8 cellular contexts compared by ENCODE assay signal in genomic region chr13:73060251-73061160, GRCh38. TPM values are rescaled to one million over a fixed set of nuclear protein-coding genes. Genes with fewer than 3 reads are reported as not detected.
DNase-seq lines count a peak whose midpoint lies in the region; ATAC-seq and TF ChIP-seq lines count a peak whose summit lies in the region.

No MANE protein-coding gene starts in this region.

- ATAC-seq in activated CD8-positive, alpha-beta T cell treated with anti-CD3 and anti-CD28 coated beads, Interleukin-2, amount 10 ng/mL, durations not matched to agents 7 days and 5 days: no peak

- peaks cover 0 to 17% (median 2%) of the 10 kb centered on the region in 7 donors for H3K9me3 Mint-ChIP-seq in CD14-positive monocyte
- H3K9me3 Mint-ChIP-seq in activated CD8-positive, alpha-beta T cell treated with anti-CD3 and anti-CD28 coated beads, Interleukin-2, amount 10 ng/mL, durations not matched to agents 7 days and 5 days (ENCODE audit: insufficient read depth): no peaks in the 10 kb centered on the region

- H3K36me3 Mint-ChIP-seq in CD14-positive monocyte: peaks cover 15 to 22% of the 10 kb centered on the region in 2 donors
- H3K36me3 Mint-ChIP-seq in activated CD8-positive, alpha-beta T cell treated with anti-CD3 and anti-CD28 coated beads, Interleukin-2, amount 10 ng/mL, durations not matched to agents 7 days and 5 days (ENCODE audit: low read depth): peaks cover 20% of the 10 kb centered on the region

- peak overlapping the region; percentile 86 to 92 for H3K4me3 Mint-ChIP-seq in CD14-positive monocyte
- H3K4me3 Mint-ChIP-seq in activated CD8-positive, alpha-beta T cell treated with anti-CD3 and anti-CD28 coated beads, Interleukin-2, amount 10 ng/mL, durations not matched to agents 7 days and 5 days: peak overlapping the region; percentile 82

- H3K27ac Mint-ChIP-seq in CD14-positive monocyte: peak overlapping the region in 3 of 7 donors; percentile 12 to 86 (median 32)
- no peak overlapping the region for H3K27ac Mint-ChIP-seq in activated CD8-positive, alpha-beta T cell treated with anti-CD3 and anti-CD28 coated beads, Interleukin-2, amount 10 ng/mL, durations not matched to agents 7 days and 5 days

- DNase-seq in CD14-positive monocyte (ENCODE audit: low spot score): no peak
- peak; percentile 11 for DNase-seq in HK-2 (ENCODE audit: unreplicated experiment)
- no peak for DNase-seq in activated CD8-positive, alpha-beta T cell treated with anti-CD3 and anti-CD28 coated beads, Interleukin-2, amount 10 ng/mL, durations not matched to agents 7 days and 5 days
- DNase-seq in head of caudate nucleus: peak in 31 of 42 donors; percentile 4 to 72 (median 37)
- DNase-seq in renal cortical epithelial cell (ENCODE audit: low read depth): peak; percentile 64
- no peak for DNase-seq in NAMALWA (ENCODE audit: low spot score)
- no peak for DNase-seq in NOMO-1 treated with DMSO at 0.1 percent for 48 hours (lab: John Stamatoyannopoulos, UW; ENCODE audit: unreplicated experiment)
- DNase-seq in GOT3 (lab: John Stamatoyannopoulos, UW): no peak

- no peak for TF ChIP-seq CTCF in CD14-positive monocyte (IDR thresholded peaks at IDR 0.05)

- POLR2A ChIA-PET in activated CD8-positive, alpha-beta T cell treated with anti-CD3 and anti-CD28 coated beads, Interleukin-2, amount 10 ng/mL, durations not matched to agents 7 days and 5 days (lab: Charles Lee): interaction anchor here (0.7 kb wide), 1 partner anchor 191 kb away, joined by 3 read pairs; no protein-coding TSS in a partner anchor

- CTCF ChIA-PET in activated CD8-positive, alpha-beta T cell treated with anti-CD3 and anti-CD28 coated beads, Interleukin-2, amount 10 ng/mL, durations not matched to agents 7 days and 5 days (lab: Charles Lee): interaction anchor here (1.0 to 2.5 kb wide), 3 partner anchors 9 to 221 kb away, joined by 3 to 11 read pairs (median 4); no protein-coding TSS in a partner anchor

- H3K4me1 Mint-ChIP-seq in CD14-positive monocyte: peaks cover 23% of the 10 kb centered on the region
- peaks cover 23% of the 10 kb centered on the region for H3K4me1 Mint-ChIP-seq in activated CD8-positive, alpha-beta T cell treated with anti-CD3 and anti-CD28 coated beads, Interleukin-2, amount 10 ng/mL, durations not matched to agents 7 days and 5 days (ENCODE audit: low read depth)

- H3K27me3 Mint-ChIP-seq in CD14-positive monocyte (ENCODE audit: low read depth in 3 of 3): peaks cover 41 to 55% (median 48%) of the 10 kb centered on the region in 3 donors
- H3K27me3 Mint-ChIP-seq in activated CD8-positive, alpha-beta T cell treated with anti-CD3 and anti-CD28 coated beads, Interleukin-2, amount 10 ng/mL, durations not matched to agents 7 days and 5 days (ENCODE audit: low read depth): peaks cover 27% of the 10 kb centered on the region

- intact Hi-C loops in CD14-positive monocyte (cut with micrococcal nuclease) (no loop called here), head of caudate nucleus (cut with DNase I) (no loop called here)

RNA-seq across cellular contexts. Expression of gene KLF5, which starts 1.7 kb away (rescaled TPM):
- polyA plus RNA-seq in CD14-positive monocyte: 1 to 10 TPM; 3.6 to 6.5 TPM
- 1 to 10 TPM; 5.4 to 7.4 TPM for total RNA-seq in activated CD8-positive, alpha-beta T cell treated with anti-CD3 and anti-CD28 coated beads, Interleukin-2, amount 10 ng/mL, durations not matched to agents 7 days and 5 days
- 6.8 and 7.4 TPM in 2 replicates for total RNA-seq in renal cortical epithelial cell

Comparison
In these comparisons a context has a peak if more than half of its experiments do, and no peak if none do; other contexts are left out.
1. DNase-seq: peak in HK-2 (single experiment), head of caudate nucleus (31 of 42) and renal cortical epithelial cell (single experiment); none in CD14-positive monocyte (single experiment), activated CD8-positive, alpha-beta T cell treated with anti-CD3 and anti-CD28 coated beads, Interleukin-2, amount 10 ng/mL, durations not matched to agents 7 days and 5 days (single experiment), NAMALWA (single experiment), NOMO-1 treated with DMSO at 0.1 percent for 48 hours (single experiment) and GOT3 (single experiment).